ENCODE assay signal across 9 cellular contexts in the genomic region with DNA sequence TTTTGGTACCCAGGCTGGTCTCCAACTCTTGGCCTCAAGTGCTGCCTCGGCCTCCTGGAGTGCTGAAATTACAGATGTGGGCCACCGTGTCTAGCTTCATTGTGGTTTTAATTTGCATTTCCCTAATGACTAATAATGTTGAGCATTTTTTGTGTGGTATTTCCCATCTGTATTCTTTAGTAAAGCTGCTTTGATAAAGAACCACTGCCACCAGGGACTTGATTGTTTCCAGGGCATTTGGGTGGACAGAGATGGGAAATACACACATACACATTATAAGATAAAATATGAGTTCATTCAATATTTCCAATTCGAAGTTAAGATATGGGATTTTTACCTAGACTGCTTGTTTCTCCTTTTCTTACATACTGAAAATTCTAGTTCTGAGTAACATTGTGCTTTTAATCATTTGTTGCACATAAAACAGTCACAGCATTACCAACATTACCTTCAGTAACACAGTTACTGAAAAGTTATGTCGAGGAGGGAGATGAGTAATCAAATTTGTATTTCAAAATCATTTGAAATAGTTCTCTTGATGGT. TPM values are rescaled to one million over a fixed set of nuclear protein-coding genes. Genes with fewer than 3 reads are reported as not detected.
DNase-seq lines count a peak whose midpoint lies in the region; ATAC-seq and TF ChIP-seq lines count a peak whose summit lies in the region.
"Had no signal": no experiment of that assay in that cellular context is flagged by ENCODE, and none has a peak within 500 bp of the region (broad histone marks: within the 10 kb centered on the region; RNA-seq: fewer than 3 reads in every experiment).

No MANE protein-coding gene starts in this region.

- no CpG with 5 or more reads among the region's 4 CpGs for WGBS in neuronal stem cell (ENCODE audit: extremely low coverage in 2 of 2, insufficient read length in 2 of 2, insufficient replicate concordance in 1 of 2), 2 donors

- no peak for TF ChIP-seq CTCF in CD4-positive, alpha-beta T cell (IDR thresholded peaks at IDR 0.05)

- H3K27ac ChIP-seq in neuronal stem cell (replicated peaks; ENCODE audit: low read length): no peak overlapping the region
- no peak overlapping the region for H3K27ac ChIP-seq in CD4-positive, alpha-beta T cell (ENCODE audit: low read depth, low read length)

- H4K91ac ChIP-seq in neuronal stem cell (ENCODE audit: low read depth, low read length, poor library complexity): no peak overlapping the region

- no peak overlapping the region for H2BK5ac ChIP-seq in neuronal stem cell (ENCODE audit: low read length)

- no peak overlapping the region for H2AFZ ChIP-seq in neuronal stem cell (ENCODE audit: low read length)

- H3K4me3 Mint-ChIP-seq in memory B cell: no peak overlapping the region
- no peak overlapping the region for H3K4me3 Mint-ChIP-seq in CD4-positive, alpha-beta T cell

- no peak overlapping the region for H4K8ac ChIP-seq in neuronal stem cell (ENCODE audit: low read depth, low read length)

- H2BK12ac ChIP-seq in neuronal stem cell (ENCODE audit: low read length): no peak overlapping the region

- H3K9me3 ChIP-seq in neuronal stem cell (replicated peaks in 1 of 2; ENCODE audit: control insufficient read depth in 2 of 2, insufficient read depth in 1 of 2, low read depth in 1 of 2, low read length in 2 of 2) (no peaks in the 10 kb centered on the region), MG63 (no peaks in the 10 kb centered on the region)
- no peaks in the 10 kb centered on the region for H3K9me3 ChIP-seq in CD4-positive, alpha-beta T cell (ENCODE audit: control insufficient read depth, low read length)

- CTCF ChIA-PET in CD4-positive, alpha-beta T cell (lab: Charles Lee): no interaction called here

- H3K36me3 Mint-ChIP-seq in memory B cell: peaks cover 9% of the 10 kb centered on the region
- H3K36me3 Mint-ChIP-seq in CD4-positive, alpha-beta T cell (ENCODE audit: low read depth): peaks cover 56% of the 10 kb centered on the region

- DNase-seq in M059J (ENCODE audit: low read depth) (peak; percentile 74), memory B cell (ENCODE audit: low spot score in 2 of 2) (no peak), neuronal stem cell (ENCODE audit: low spot score) (no peak), MG63 (no peak), cerebellar cortex (ENCODE audit: low spot score) (no peak)
- no peak for DNase-seq in CD4-positive, alpha-beta T cell
- DNase-seq: NCI-H446 had no signal

- no peak overlapping the region for H3K4me3 ChIP-seq in neuronal stem cell (ENCODE audit: low read length in 2 of 2)
- no peak overlapping the region for H3K4me3 ChIP-seq in MG63

- no peak overlapping the region for H3K23ac ChIP-seq in neuronal stem cell (ENCODE audit: low read depth, low read length, poor library complexity)

- no peak overlapping the region for H2BK120ac ChIP-seq in neuronal stem cell (ENCODE audit: low read depth, low read length)

- no peak overlapping the region for H2BK15ac ChIP-seq in neuronal stem cell (ENCODE audit: low read length)

- H3K36me3 ChIP-seq in neuronal stem cell (replicated peaks in 1 of 2; ENCODE audit: control insufficient read depth in 2 of 2, insufficient read depth in 2 of 2, low read length in 2 of 2): peaks cover 3 to 74% of the 10 kb centered on the region in 2 donors
- H3K36me3 ChIP-seq in MG63: peaks cover 18% of the 10 kb centered on the region

- no peak overlapping the region for H3K18ac ChIP-seq in neuronal stem cell (ENCODE audit: low read length)

- H3K9ac ChIP-seq in neuronal stem cell (ENCODE audit: low read depth, low read length, poor library complexity): no peak overlapping the region

- no peaks in the 10 kb centered on the region for H3K79me1 ChIP-seq in neuronal stem cell (ENCODE audit: low read depth, low read length)

- H3K9me3 Mint-ChIP-seq in memory B cell: no peaks in the 10 kb centered on the region
- H3K9me3 Mint-ChIP-seq in CD4-positive, alpha-beta T cell: no peaks in the 10 kb centered on the region

- no peak overlapping the region for H3K27ac Mint-ChIP-seq in memory B cell
- H3K27ac Mint-ChIP-seq in CD4-positive, alpha-beta T cell: no peak overlapping the region

- POLR2A ChIA-PET in CD4-positive, alpha-beta T cell (lab: Charles Lee): interaction anchor here (2.0 kb wide), 1 partner anchor 28 kb away, joined by 8 read pairs; no protein-coding TSS in a partner anchor

- no peaks in the 10 kb centered on the region for H3K27me3 Mint-ChIP-seq in memory B cell
- no peaks in the 10 kb centered on the region for H3K27me3 Mint-ChIP-seq in CD4-positive, alpha-beta T cell

- peaks cover 6% of the 10 kb centered on the region for H3K4me1 Mint-ChIP-seq in memory B cell
- peaks cover 7% of the 10 kb centered on the region for H3K4me1 Mint-ChIP-seq in CD4-positive, alpha-beta T cell (ENCODE audit: low read depth)

- H3K27me3 ChIP-seq in neuronal stem cell (ENCODE audit: control insufficient read depth in 3 of 3, insufficient read depth in 3 of 3, low read depth in 1 of 3, low read length in 3 of 3) (no peaks in the 10 kb centered on the region), MG63 (no peaks in the 10 kb centered on the region)
- H3K27me3 ChIP-seq in CD4-positive, alpha-beta T cell (ENCODE audit: control insufficient read depth, insufficient read depth, low read length): no peaks in the 10 kb centered on the region

- H2AK5ac ChIP-seq in neuronal stem cell (ENCODE audit: low read depth, low read length): no peak overlapping the region

- no peak overlapping the region for H3K4me2 ChIP-seq in neuronal stem cell (ENCODE audit: insufficient read depth, low read length, poor library complexity, severe bottlenecking)

- intact Hi-C loops in CD4-positive, alpha-beta T cell (cut with DNase I, micrococcal nuclease): no loop called here

- ATAC-seq in GM18907 (IDR thresholded peaks at IDR 0.05; ENCODE audit: unreplicated experiment) (peak; percentile 86), HG02588 (IDR thresholded peaks at IDR 0.05; ENCODE audit: unreplicated experiment) (peak; percentile 68), memory B cell (ENCODE audit: low read depth) (peak; percentile 67)
- no peak for ATAC-seq in CD4-positive, alpha-beta T cell (ENCODE audit: poor library complexity)

- H3K4ac ChIP-seq in neuronal stem cell (ENCODE audit: low read length): no peak overlapping the region

- no peaks in the 10 kb centered on the region for H3K4me1 ChIP-seq in neuronal stem cell (ENCODE audit: control insufficient read depth in 2 of 2, insufficient read depth in 1 of 2, low read depth in 1 of 2, low read length in 2 of 2)

- no peak overlapping the region for H3K14ac ChIP-seq in neuronal stem cell (ENCODE audit: low read length)

RNA-seq across cellular contexts. Expression of gene HABP4, which starts 28.9 kb away (rescaled TPM):
- total RNA-seq in M059J (2014; rRNA removed; shearing (Covaris generic)): 9.2 and 13.6 TPM in 2 replicates
- 21.5 TPM for polyA plus RNA-seq in neuronal stem cell (2013, experiment 1 of 2)
- 21.1 TPM for polyA plus RNA-seq in neuronal stem cell (2013, experiment 2 of 2)
- total RNA-seq in MG63 (2014; rRNA removed; shearing (Covaris generic); ENCODE audit: low replicate concordance): 15.9 and 19.4 TPM in 2 replicates
- 10 to 100 TPM; 29.7 to 31.7 TPM for total RNA-seq in CD4-positive, alpha-beta T cell
